In genomic region chr18:63138469-63139340, GRCh38 we compare ENCODE assay signal across 8 cellular contexts.
DNase-seq lines count a peak whose midpoint lies in the region; ATAC-seq and TF ChIP-seq lines count a peak whose summit lies in the region.

No MANE protein-coding gene starts in this region.

- TF ChIP-seq CTCF in right atrium auricular region (IDR thresholded peaks at IDR 0.05) (no peak), OCI-LY3 (IDR thresholded peaks at IDR 0.05; ENCODE audit: low read depth, low read length) (no peak)

- peak; percentile 47 for ATAC-seq in Right ventricle myocardium inferior
- ATAC-seq in HG02759 (IDR thresholded peaks at IDR 0.05; ENCODE audit: unreplicated experiment) = peak; percentile 42

- no peak overlapping the region for H3K27ac ChIP-seq in right atrium auricular region
- peak overlapping the region; percentile 76 for H3K27ac ChIP-seq in OCI-LY3 (ENCODE audit: low read length)

- peaks cover 63% of the 10 kb centered on the region for H4K20me1 ChIP-seq in OCI-LY3 (ENCODE audit: insufficient read depth, low read length)

- intact Hi-C loops in Right ventricle myocardium inferior (cut with DNase I) = no loop called here

- H3K36me3 ChIP-seq in right atrium auricular region (no peaks in the 10 kb centered on the region), OCI-LY3 (replicated peaks; ENCODE audit: low read depth, low read length) (peaks cover 40% of the 10 kb centered on the region), iPS-15b (ENCODE audit: control insufficient read depth, insufficient read depth, low read length) (no peaks in the 10 kb centered on the region)

- no peak overlapping the region for H2AFZ ChIP-seq in OCI-LY3 (ENCODE audit: low read depth, low read length)

- H3K4me1 ChIP-seq in right atrium auricular region = peaks cover 0 to 28% of the 10 kb centered on the region in 2 donors
- peaks cover 88% of the 10 kb centered on the region for H3K4me1 ChIP-seq in OCI-LY3 (ENCODE audit: low read length)
- H3K4me1 ChIP-seq in iPS-15b (ENCODE audit: control insufficient read depth, insufficient read depth, low read length) = peaks cover 6% of the 10 kb centered on the region

- peak overlapping the region; percentile 39 for H3K9ac ChIP-seq in OCI-LY3 (ENCODE audit: low read length)
- H3K9ac ChIP-seq in iPS-15b (ENCODE audit: low read depth, low read length) = no peak overlapping the region

- H3K4me3 ChIP-seq in right atrium auricular region = peak overlapping the region in 1 of 2 donors; percentile 25
- peak overlapping the region; percentile 61 for H3K4me3 ChIP-seq in OCI-LY3 (ENCODE audit: low read length)
- H3K4me3 ChIP-seq in iPS-15b (ENCODE audit: low read depth, low read length) = peak overlapping the region; percentile 9

- H3K79me2 ChIP-seq in OCI-LY3 (ENCODE audit: low read length) = peaks cover 98% of the 10 kb centered on the region

- H3K27me3 ChIP-seq in right atrium auricular region = no peaks in the 10 kb centered on the region
- H3K27me3 ChIP-seq in OCI-LY3 (ENCODE audit: low read depth, low read length) = no peaks in the 10 kb centered on the region
- no peaks in the 10 kb centered on the region for H3K27me3 ChIP-seq in iPS-15b (ENCODE audit: control insufficient read depth, insufficient read depth, low read length)

- H3K9me3 ChIP-seq in right atrium auricular region = no peaks in the 10 kb centered on the region
- peaks cover 9% of the 10 kb centered on the region for H3K9me3 ChIP-seq in OCI-LY3 (ENCODE audit: insufficient read depth, low read length)
- H3K9me3 ChIP-seq in iPS-15b (ENCODE audit: control insufficient read depth, insufficient read depth, low read length) = no peaks in the 10 kb centered on the region

- H3K4me2 ChIP-seq in OCI-LY3 (ENCODE audit: low read length) = peak overlapping the region; percentile 79

- DNase-seq in Right ventricle myocardium inferior (ENCODE audit: missing footprints) (no peak), right atrium auricular region (ENCODE audit: low spot score) (no peak), mesenteric fat pad (ENCODE audit: low spot score) (no peak), SKM-1 (lab: John Stamatoyannopoulos, UW; ENCODE audit: unreplicated experiment) (no peak), GM19240 (ENCODE audit: insufficient read length, low spot score) (no peak)
